Comparison of ENCODE assay signal across 8 cellular contexts in genomic region chr19:4539697-4540581, GRCh38. TPM values are rescaled to one million over a fixed set of nuclear protein-coding genes. Genes with fewer than 3 reads are reported as not detected.
A peak's percentile ranks its signal among the peaks of the same experiment; 100 is the strongest.
DNase-seq lines count a peak whose midpoint lies in the region; ATAC-seq, FAIRE-seq and TF ChIP-seq lines count a peak whose summit lies in the region.

TSS of gene LRG1 (minus strand) at chr19:4540036. CDS start at chr19:4540013, 23 bp downstream.

- no peak for TF ChIP-seq CTCF in NB4 (IDR thresholded peaks at IDR 0.05; ENCODE audit: low read depth, low read length)
- no peak for TF ChIP-seq CTCF in endothelial cell of umbilical vein (IDR thresholded peaks at IDR 0.05; ENCODE audit: extremely low read depth in 1 of 2, insufficient read depth in 1 of 2, low read depth in 1 of 2, low read length in 2 of 2)
- no peak for TF ChIP-seq CTCF in parathyroid adenoma (IDR thresholded peaks at IDR 0.05)

- peak; percentile 52 for DNase-seq in GM18507 (ENCODE audit: extremely low spot score, insufficient read length, low read depth)
- peak; percentile 76 for DNase-seq in NB4 (ENCODE audit: low read depth)
- DNase-seq in endothelial cell of umbilical vein (ENCODE audit: low read depth, low spot score), result peak; percentile 30
- DNase-seq in DMS53 (lab: John Stamatoyannopoulos, UW), result no peak
- no peak for DNase-seq in NCI-H146 (lab: John Stamatoyannopoulos, UW)
- no peak for DNase-seq in dedifferentiated amniotic fluid mesenchymal stem cell (ENCODE audit: extremely low spot score)

- peak within 1 kb of the TSS; percentile 36 for H3K4me3 ChIP-seq in NB4 (ENCODE audit: low read depth, low read length)
- no peak within 1 kb of the TSS for H3K4me3 ChIP-seq in endothelial cell of umbilical vein (replicated peaks in 1 of 3; ENCODE audit: insufficient read depth in 1 of 3, low read depth in 1 of 3, low read length in 3 of 3)
- no peak within 1 kb of the TSS for H3K4me3 ChIP-seq in parathyroid adenoma (ENCODE audit: low read depth, low read length)

- FAIRE-seq in GM18507 (lab: Jason Lieb, UNC) (peak; percentile 84), endothelial cell of umbilical vein (lab: Jason Lieb, UNC) (peak; percentile 68)

- no peaks in the 10 kb centered on the region for H4K20me1 ChIP-seq in endothelial cell of umbilical vein (replicated peaks; ENCODE audit: control insufficient read depth, extremely low read depth, insufficient read depth, low read length)

- H3K9me3 ChIP-seq in endothelial cell of umbilical vein (replicated peaks; ENCODE audit: control insufficient read depth, insufficient read depth, low read length), result no peaks in the 10 kb centered on the region
- no peaks in the 10 kb centered on the region for H3K9me3 ChIP-seq in parathyroid adenoma (ENCODE audit: control insufficient read depth, low read length)

- H3K27me3 ChIP-seq in endothelial cell of umbilical vein (ENCODE audit: control insufficient read depth in 2 of 2, insufficient read depth in 2 of 2, low read length in 2 of 2), result no peaks in the 10 kb centered on the region
- no peaks in the 10 kb centered on the region for H3K27me3 ChIP-seq in parathyroid adenoma (ENCODE audit: control insufficient read depth, insufficient read depth, low read length)

- H3K9me1 ChIP-seq in endothelial cell of umbilical vein (replicated peaks; ENCODE audit: control insufficient read depth, extremely low read depth, insufficient read depth, low read length), result no peaks in the 10 kb centered on the region

- H3K36me3 ChIP-seq in endothelial cell of umbilical vein (ENCODE audit: control insufficient read depth in 2 of 2, extremely low read depth in 1 of 2, insufficient read depth in 2 of 2, low read length in 2 of 2) (no peaks in the 10 kb centered on the region), parathyroid adenoma (ENCODE audit: control insufficient read depth, insufficient read depth, low read length) (no peaks in the 10 kb centered on the region)

- H3K9ac ChIP-seq in endothelial cell of umbilical vein (replicated peaks; ENCODE audit: extremely low read depth, insufficient read depth, low read length) (no peak within 1 kb of the TSS), parathyroid adenoma (no peak within 1 kb of the TSS)

- intact Hi-C loops in endothelial cell of umbilical vein (cut with micrococcal nuclease), result no loop called here

- TF ChIP-seq POLR2A in NB4 (IDR thresholded peaks at IDR 0.05; ENCODE audit: extremely low read depth, insufficient read length) (no peak), endothelial cell of umbilical vein (IDR thresholded peaks at IDR 0.05; ENCODE audit: low read depth, low read length) (no peak)

- BruUV-seq in endothelial cell of umbilical vein (replicated peaks; lab: Mats Ljungman, UMichigan), result no TSS peak

- POLR2A ChIA-PET in endothelial cell of umbilical vein (lab: Charles Lee), result interaction anchor here (0.6 kb wide), 1 partner anchor 23 kb away, joined by 5 read pairs; no protein-coding TSS in a partner anchor

- dilution Hi-C loops in endothelial cell of umbilical vein (cut with MboI; ENCODE audit: extremely low pct_ligation_motif_present, low sequenced_read_pairs), result no loop called here

- no peak for ATAC-seq in GM21528 (IDR thresholded peaks at IDR 0.05; ENCODE audit: low FRiP score, unreplicated experiment)

- H3K4me2 ChIP-seq in endothelial cell of umbilical vein (ENCODE audit: insufficient read depth, low read length) (no peak within 1 kb of the TSS), parathyroid adenoma (ENCODE audit: low read length) (no peak within 1 kb of the TSS)

- H3K4me1 ChIP-seq in endothelial cell of umbilical vein (ENCODE audit: control insufficient read depth, extremely low read depth, insufficient read depth, low read length), result peaks cover 11% of the 10 kb centered on the region
- no peaks in the 10 kb centered on the region for H3K4me1 ChIP-seq in parathyroid adenoma

- no peak within 1 kb of the TSS for H3K27ac ChIP-seq in endothelial cell of umbilical vein (ENCODE audit: insufficient read depth, low read depth, low read length)
- peak within 1 kb of the TSS; percentile 1 for H3K27ac ChIP-seq in parathyroid adenoma

- H3K79me2 ChIP-seq in endothelial cell of umbilical vein (ENCODE audit: control insufficient read depth, insufficient read depth, low read length) (no peaks in the 10 kb centered on the region), parathyroid adenoma (no peaks in the 10 kb centered on the region)

- H2AFZ ChIP-seq in endothelial cell of umbilical vein (ENCODE audit: low read depth, low read length), result no peak within 1 kb of the TSS
- H2AFZ ChIP-seq in parathyroid adenoma, result no peak within 1 kb of the TSS

- CTCF ChIA-PET in endothelial cell of umbilical vein (lab: Charles Lee), result interaction anchor here (1.0 to 3.3 kb wide), 4 partner anchors 15 to 20 kb away, joined by 4 to 19 read pairs (median 7); partner anchors contain the start of gene SEMA6B

TF ChIP-seq in endothelial cell of umbilical vein, 7 proteins besides CTCF, POLR2A, EP300 and RAD21:
- TF ChIP-seq JUN (IDR thresholded peaks at IDR 0.05; ENCODE audit: borderline replicate concordance, insufficient read depth, insufficient read length, low read depth), result no peak
- no peak for TF ChIP-seq GATA2 (IDR thresholded peaks at IDR 0.05; ENCODE audit: insufficient read depth, insufficient read length, low read depth, low read length)
- TF ChIP-seq MYC (IDR thresholded peaks at IDR 0.05; ENCODE audit: low read depth, low read length), result no peak
- no peak for TF ChIP-seq FOS (IDR thresholded peaks at IDR 0.05; ENCODE audit: borderline replicate concordance, insufficient read depth, low read length)
- TF ChIP-seq EZH2 (IDR thresholded peaks at IDR 0.05; ENCODE audit: borderline replicate concordance, low read depth, low read length, severe bottlenecking), result no peak
- TF ChIP-seq POLR2AphosphoS5 (IDR thresholded peaks at IDR 0.05; ENCODE audit: insufficient read depth, low read depth, low read length), result no peak
- TF ChIP-seq MAX (IDR thresholded peaks at IDR 0.05; ENCODE audit: insufficient read depth, insufficient read length), result no peak

RNA-seq across cellular contexts. Expression of gene LRG1, which starts in this region (rescaled TPM):
- 0.31 and 0.42 TPM in 2 replicates for total RNA-seq in endothelial cell of umbilical vein
- 0.21 and 0.24 TPM in 2 replicates for polyA plus RNA-seq in endothelial cell of umbilical vein
- polyA plus RNA-seq in endothelial cell of umbilical vein (2011; cell fraction: cytosol; rRNA removed), result 0.17 and 0.18 TPM in 2 replicates
- polyA plus RNA-seq in endothelial cell of umbilical vein (2011; cell fraction: nucleus; rRNA removed), result 0.24 and 0.26 TPM in 2 replicates
- 0.15 TPM in 1 of 2 replicates, not detected in the other for polyA plus RNA-seq in endothelial cell of umbilical vein (2012)
- polyA minus RNA-seq in endothelial cell of umbilical vein, result 0.17 and 0.45 TPM in 2 replicates
- not detected for polyA minus RNA-seq in endothelial cell of umbilical vein (2011; cell fraction: cytosol; rRNA and poly(A)+ RNA removed)
- 0.24 TPM in 2 replicates for polyA minus RNA-seq in endothelial cell of umbilical vein (2011; cell fraction: nucleus; rRNA and poly(A)+ RNA removed)

Comparison
In these comparisons a context has a peak if more than half of its experiments do, and no peak if none do; other contexts are left out.
1. Peak in DNase-seq in endothelial cell of umbilical vein; RNA of the gene not detected or under 1 TPM.
2. DNase-seq: peak in GM18507 (single experiment) and NB4 (single experiment); none in DMS53 (single experiment), NCI-H146 (single experiment) and dedifferentiated amniotic fluid mesenchymal stem cell (single experiment).